In genomic region chr11:130796828-130797227, GRCh38 we compare ENCODE assay signal across 7 cellular contexts.
"Had no signal": no experiment of that assay in that cellular context is flagged by ENCODE, and none has a peak within 500 bp of the region (broad histone marks: within the 10 kb centered on the region; RNA-seq: fewer than 3 reads in every experiment).

No MANE protein-coding gene starts in this region.

- FAIRE-seq: HepG2 had no signal

- H3K9me3 ChIP-seq: HAP-1 had no signal

- H2AFZ ChIP-seq: GM23248 had no signal

- H3K27ac ChIP-seq: HL-60 had no signal

- H3K4me3 ChIP-seq: GM23248, HAP-1 had no signal

- H3K36me3 ChIP-seq: HAP-1 had no signal

- H3K4me1 ChIP-seq: HAP-1 had no signal

- DNase-seq: GM23248, GOT3, H7, HFFc6 had no signal
